18 cellular contexts compared by ENCODE assay signal in genomic region chr2:48258750-48259149, GRCh38.
"Had no signal": no experiment of that assay in that cellular context is flagged by ENCODE, and none has a peak within 500 bp of the region (broad histone marks: within the 10 kb centered on the region; RNA-seq: fewer than 3 reads in every experiment).

No MANE protein-coding gene starts in this region.

- DNase-seq: activated B cell treated with CpG ODN at 0.5 μM for 24 hours; activated CD4-positive, alpha-beta memory T cell treated with anti-CD3 and anti-CD28 coated beads for 36 hours; activated CD4-positive, alpha-beta T cell treated with anti-CD3 and anti-CD28 coated beads for 4 hours; activated CD8-positive, alpha-beta memory T cell treated with anti-CD3 and anti-CD28 coated beads, Interleukin-2, amount 10 ng/mL, durations not matched to agents 7 days and 5 days; dermis blood vessel endothelial cell; effector memory CD4-positive, alpha-beta T cell; esophagus squamous epithelium; left lung; mammary epithelial cell; retina; stimulated activated CD8-positive, alpha-beta memory T cell treated with anti-CD3 and anti-CD28 coated beads, Interleukin-4, amount 100 ng/mL, for 48 hours; stimulated activated naive CD4-positive, alpha-beta T cell treated with Interleukin-2 at 50 U/mL for 16 hours; thyroid gland; uterus had no signal

- H3K9me3 Mint-ChIP-seq: activated CD4-positive, alpha-beta memory T cell treated with anti-CD3 and anti-CD28 coated beads for 36 hours; T-helper 2 cell treated with Interferon-gamma antibody and Interleukin-4, amounts not matched to agents 5 μg/mL and 100 μg/mL, for 36 hours had no signal

- H3K36me3 Mint-ChIP-seq: activated CD4-positive, alpha-beta memory T cell treated with anti-CD3 and anti-CD28 coated beads for 36 hours; activated CD8-positive, alpha-beta memory T cell treated with anti-CD3 and anti-CD28 coated beads, Interleukin-2, amount 10 ng/mL, durations not matched to agents 7 days and 5 days; activated naive CD8-positive, alpha-beta T cell had no signal

- H3K27ac Mint-ChIP-seq: activated B cell treated with CpG ODN at 0.5 μM for 24 hours; activated CD4-positive, alpha-beta memory T cell treated with anti-CD3 and anti-CD28 coated beads for 36 hours; activated CD8-positive, alpha-beta memory T cell treated with anti-CD3 and anti-CD28 coated beads, Interleukin-2, amount 10 ng/mL, durations not matched to agents 7 days and 5 days; activated naive CD8-positive, alpha-beta T cell; T-helper 2 cell treated with Interferon-gamma antibody and Interleukin-4, amounts not matched to agents 5 μg/mL and 100 μg/mL, for 36 hours had no signal

- H3K4me1 Mint-ChIP-seq: activated B cell treated with CpG ODN at 0.5 μM for 24 hours; activated CD8-positive, alpha-beta memory T cell treated with anti-CD3 and anti-CD28 coated beads, Interleukin-2, amount 10 ng/mL, durations not matched to agents 7 days and 5 days had no signal

- FAIRE-seq: endothelial cell of umbilical vein, TTC549 had no signal

- ATAC-seq: activated CD8-positive, alpha-beta memory T cell treated with anti-CD3 and anti-CD28 coated beads, Interleukin-2, amount 10 ng/mL, durations not matched to agents 7 days and 5 days; left lung had no signal

- H3K4me3 Mint-ChIP-seq: activated B cell treated with CpG ODN at 0.5 μM for 24 hours; activated CD4-positive, alpha-beta memory T cell treated with anti-CD3 and anti-CD28 coated beads for 36 hours; activated CD8-positive, alpha-beta memory T cell treated with anti-CD3 and anti-CD28 coated beads, Interleukin-2, amount 10 ng/mL, durations not matched to agents 7 days and 5 days; activated naive CD8-positive, alpha-beta T cell; T-helper 2 cell treated with Interferon-gamma antibody and Interleukin-4, amounts not matched to agents 5 μg/mL and 100 μg/mL, for 36 hours had no signal

- H3K27me3 Mint-ChIP-seq: activated B cell treated with CpG ODN at 0.5 μM for 24 hours; activated CD4-positive, alpha-beta memory T cell treated with anti-CD3 and anti-CD28 coated beads for 36 hours; activated CD8-positive, alpha-beta memory T cell treated with anti-CD3 and anti-CD28 coated beads, Interleukin-2, amount 10 ng/mL, durations not matched to agents 7 days and 5 days; activated naive CD8-positive, alpha-beta T cell had no signal
